2 cellular contexts compared by ENCODE assay signal in genomic region chr5:119458911-119459632, GRCh38.
TF ChIP-seq lines count a peak whose summit lies in the region.

No MANE protein-coding gene starts in this region.

TF ChIP-seq in GM23338, 12 proteins besides CTCF, POLR2A, EP300 and RAD21 (continued from another document):
- peak; percentile 76 for TF ChIP-seq ZNF462 (CRISPR knock-in tag; IDR thresholded peaks at IDR 0.05)
- no peak for TF ChIP-seq STAT1 (IDR thresholded peaks at IDR 0.05; ENCODE audit: unreplicated experiment)
- TF ChIP-seq ETS1 (IDR thresholded peaks at IDR 0.05): peak; percentile 49; the same call in 1 of the 2 replicates
- no peak for TF ChIP-seq EZH2phosphoT487 (IDR thresholded peaks at IDR 0.05; ENCODE audit: unreplicated experiment)
- TF ChIP-seq EZH2 (IDR thresholded peaks at IDR 0.05; ENCODE audit: low read depth, unreplicated experiment): no peak
- no peak for TF ChIP-seq REST (IDR thresholded peaks at IDR 0.05; ENCODE audit: unreplicated experiment)
- TF ChIP-seq CREB1 (CRISPR knock-in tag; IDR thresholded peaks at IDR 0.05; ENCODE audit: low read depth): 0 out of 2 replicates have a peak, but pooled peaks have one; percentile 13

TF ChIP-seq in WTC11, 78 proteins besides CTCF, POLR2A, EP300 and RAD21 (continued from another document):
- TF ChIP-seq, protein P1, sequence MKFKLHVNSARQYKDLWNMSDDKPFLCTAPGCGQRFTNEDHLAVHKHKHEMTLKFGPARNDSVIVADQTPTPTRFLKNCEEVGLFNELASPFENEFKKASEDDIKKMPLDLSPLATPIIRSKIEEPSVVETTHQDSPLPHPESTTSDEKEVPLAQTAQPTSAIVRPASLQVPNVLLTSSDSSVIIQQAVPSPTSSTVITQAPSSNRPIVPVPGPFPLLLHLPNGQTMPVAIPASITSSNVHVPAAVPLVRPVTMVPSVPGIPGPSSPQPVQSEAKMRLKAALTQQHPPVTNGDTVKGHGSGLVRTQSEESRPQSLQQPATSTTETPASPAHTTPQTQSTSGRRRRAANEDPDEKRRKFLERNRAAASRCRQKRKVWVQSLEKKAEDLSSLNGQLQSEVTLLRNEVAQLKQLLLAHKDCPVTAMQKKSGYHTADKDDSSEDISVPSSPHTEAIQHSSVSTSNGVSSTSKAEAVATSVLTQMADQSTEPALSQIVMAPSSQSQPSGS (CRISPR knock-in tag; IDR thresholded peaks at IDR 0.05; ENCODE audit: borderline replicate concordance, low read depth): no peak
- TF ChIP-seq ERG (CRISPR knock-in tag; IDR thresholded peaks at IDR 0.05) (no peak), NFE2L1 (CRISPR knock-in tag; IDR thresholded peaks at IDR 0.05) (no peak), ETV6 (CRISPR knock-in tag; IDR thresholded peaks at IDR 0.05) (0 out of 2 replicates have a peak, but pooled peaks have one; percentile 43), GTF2I (CRISPR knock-in tag; conservative IDR thresholded peaks at IDR 0.05) (no peak), SP1 (CRISPR knock-in tag; conservative IDR thresholded peaks at IDR 0.05) (no peak), IRF2 (CRISPR knock-in tag; IDR thresholded peaks at IDR 0.05; ENCODE audit: borderline replicate concordance, low read depth) (no peak), PRDM15 (CRISPR knock-in tag; IDR thresholded peaks at IDR 0.05) (no peak), CDX4 (CRISPR knock-in tag; IDR thresholded peaks at IDR 0.05; ENCODE audit: borderline replicate concordance) (no peak), HMGA2 (CRISPR knock-in tag; IDR thresholded peaks at IDR 0.05) (no peak), FOXK1 (CRISPR knock-in tag; IDR thresholded peaks at IDR 0.05) (0 out of 2 replicates have a peak, but pooled peaks have one; percentile 45)
- TF ChIP-seq, protein P2, sequence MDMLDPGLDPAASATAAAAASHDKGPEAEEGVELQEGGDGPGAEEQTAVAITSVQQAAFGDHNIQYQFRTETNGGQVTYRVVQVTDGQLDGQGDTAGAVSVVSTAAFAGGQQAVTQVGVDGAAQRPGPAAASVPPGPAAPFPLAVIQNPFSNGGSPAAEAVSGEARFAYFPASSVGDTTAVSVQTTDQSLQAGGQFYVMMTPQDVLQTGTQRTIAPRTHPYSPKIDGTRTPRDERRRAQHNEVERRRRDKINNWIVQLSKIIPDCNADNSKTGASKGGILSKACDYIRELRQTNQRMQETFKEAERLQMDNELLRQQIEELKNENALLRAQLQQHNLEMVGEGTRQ (CRISPR knock-in tag; IDR thresholded peaks at IDR 0.05): no peak
- TF ChIP-seq, protein P3, sequence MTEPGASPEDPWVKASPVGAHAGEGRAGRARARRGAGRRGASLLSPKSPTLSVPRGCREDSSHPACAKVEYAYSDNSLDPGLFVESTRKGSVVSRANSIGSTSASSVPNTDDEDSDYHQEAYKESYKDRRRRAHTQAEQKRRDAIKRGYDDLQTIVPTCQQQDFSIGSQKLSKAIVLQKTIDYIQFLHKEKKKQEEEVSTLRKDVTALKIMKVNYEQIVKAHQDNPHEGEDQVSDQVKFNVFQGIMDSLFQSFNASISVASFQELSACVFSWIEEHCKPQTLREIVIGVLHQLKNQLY (CRISPR knock-in tag; IDR thresholded peaks at IDR 0.05): no peak
- TF ChIP-seq, protein P4, sequence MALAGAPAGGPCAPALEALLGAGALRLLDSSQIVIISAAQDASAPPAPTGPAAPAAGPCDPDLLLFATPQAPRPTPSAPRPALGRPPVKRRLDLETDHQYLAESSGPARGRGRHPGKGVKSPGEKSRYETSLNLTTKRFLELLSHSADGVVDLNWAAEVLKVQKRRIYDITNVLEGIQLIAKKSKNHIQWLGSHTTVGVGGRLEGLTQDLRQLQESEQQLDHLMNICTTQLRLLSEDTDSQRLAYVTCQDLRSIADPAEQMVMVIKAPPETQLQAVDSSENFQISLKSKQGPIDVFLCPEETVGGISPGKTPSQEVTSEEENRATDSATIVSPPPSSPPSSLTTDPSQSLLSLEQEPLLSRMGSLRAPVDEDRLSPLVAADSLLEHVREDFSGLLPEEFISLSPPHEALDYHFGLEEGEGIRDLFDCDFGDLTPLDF (CRISPR knock-in tag; IDR thresholded peaks at IDR 0.05): no peak
- TF ChIP-seq, protein P5, sequence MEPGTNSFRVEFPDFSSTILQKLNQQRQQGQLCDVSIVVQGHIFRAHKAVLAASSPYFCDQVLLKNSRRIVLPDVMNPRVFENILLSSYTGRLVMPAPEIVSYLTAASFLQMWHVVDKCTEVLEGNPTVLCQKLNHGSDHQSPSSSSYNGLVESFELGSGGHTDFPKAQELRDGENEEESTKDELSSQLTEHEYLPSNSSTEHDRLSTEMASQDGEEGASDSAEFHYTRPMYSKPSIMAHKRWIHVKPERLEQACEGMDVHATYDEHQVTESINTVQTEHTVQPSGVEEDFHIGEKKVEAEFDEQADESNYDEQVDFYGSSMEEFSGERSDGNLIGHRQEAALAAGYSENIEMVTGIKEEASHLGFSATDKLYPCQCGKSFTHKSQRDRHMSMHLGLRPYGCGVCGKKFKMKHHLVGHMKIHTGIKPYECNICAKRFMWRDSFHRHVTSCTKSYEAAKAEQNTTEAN (CRISPR knock-in tag; IDR thresholded peaks at IDR 0.05): no peak
